Comparison of ENCODE assay signal across 8 cellular contexts in the genomic region with DNA sequence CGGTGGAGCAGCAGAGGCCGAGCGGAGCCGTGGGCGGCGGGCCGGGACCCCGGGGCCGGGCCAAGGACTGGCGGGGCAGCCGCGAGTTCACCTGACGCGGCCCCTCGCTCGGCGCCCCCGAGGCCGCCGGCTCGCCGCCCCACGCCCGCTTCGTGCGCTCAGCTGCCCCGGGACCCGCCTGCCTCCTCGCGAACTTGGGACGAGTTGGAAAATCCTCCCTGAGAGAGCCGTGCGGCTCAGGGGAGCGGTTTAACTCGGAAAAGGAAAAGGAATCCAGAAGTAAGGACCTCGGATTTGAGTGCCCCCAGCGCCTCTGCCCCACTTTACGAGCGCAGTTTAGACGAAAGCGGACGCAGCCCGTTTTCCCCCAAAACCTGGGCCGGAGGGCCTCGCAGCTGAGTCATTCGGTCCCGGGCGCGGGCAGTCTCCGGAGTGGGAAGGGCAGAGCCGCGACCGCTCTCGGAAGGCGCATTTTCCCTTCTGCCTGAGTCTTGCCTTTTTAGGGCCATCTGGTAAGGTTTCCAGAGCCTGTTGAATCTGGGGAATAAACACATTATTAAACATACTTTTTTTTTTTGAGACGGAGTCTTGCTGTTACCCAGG. TPM values are rescaled to one million over a fixed set of nuclear protein-coding genes. Genes with fewer than 3 reads are reported as not detected.
DNase-seq lines count a peak whose midpoint lies in the region; TF ChIP-seq lines count a peak whose summit lies in the region.

No MANE protein-coding gene starts in this region.

- H3K4me3 ChIP-seq in WI38 (ENCODE audit: low read depth, low read length) (peak overlapping the region; percentile 70), mammary epithelial cell (replicated peaks in 1 of 3; ENCODE audit: insufficient read depth in 1 of 3, low read depth in 2 of 3, low read length in 3 of 3) (peak overlapping the region; percentile 68 to 91 (median 81)), spleen (peak overlapping the region; percentile 46 to 77 (median 53))

- peak; percentile 1 for DNase-seq in NCI-H1105 treated with DMSO at 0.1 percent for 48 hours (lab: John Stamatoyannopoulos, UW)
- no peak for DNase-seq in NCI-H1105 (lab: John Stamatoyannopoulos, UW)
- peak in 56 of 76 experiments; percentile 2 to 69 (median 43) for DNase-seq in HUDEP-2 (lab: John Stamatoyannopoulos, UW; ENCODE audit: unreplicated experiment in 76 of 76)
- DNase-seq in mammary epithelial cell = peak; percentile 61
- DNase-seq in islet precursor cell = peak; percentile 76
- peak; percentile 94 for DNase-seq in spleen
- no peak for DNase-seq in NCI-H510A treated with DMSO at 0.1 percent for 48 hours (lab: John Stamatoyannopoulos, UW)

- peak overlapping the region; percentile 78 for H3K4me2 ChIP-seq in mammary epithelial cell (ENCODE audit: insufficient read depth, low read depth, low read length)

- dilution Hi-C loops in mammary epithelial cell (cut with HindIII; ENCODE audit: low sequenced_read_pairs) = loop anchor here (5.0 kb wide), 2 partner anchors 55 to 85 kb away; no protein-coding TSS in a partner anchor

- H3K27ac ChIP-seq in mammary epithelial cell (ENCODE audit: insufficient read depth, low read depth, low read length) = peak overlapping the region; percentile 98
- peak overlapping the region; percentile 96 to 100 (median 100) for H3K27ac ChIP-seq in spleen

- H3K36me3 ChIP-seq in mammary epithelial cell (ENCODE audit: insufficient read depth, low read length) = no peaks in the 10 kb centered on the region
- no peaks in the 10 kb centered on the region for H3K36me3 ChIP-seq in spleen

- H3K9ac ChIP-seq in mammary epithelial cell (ENCODE audit: insufficient read depth, low read length) = peak overlapping the region; percentile 97

- CTCF ChIA-PET in mammary epithelial cell (lab: Charles Lee; ENCODE audit: low non-redundant PET) = interaction anchor here (0.8 to 2.6 kb wide), 2 partner anchors 21 to 68 kb away, joined by 3 to 34 read pairs; no protein-coding TSS in a partner anchor

- intact Hi-C loops in mammary epithelial cell (cut with micrococcal nuclease) (loop anchor here (1.0 to 10.0 kb wide), 4 partner anchors 91 to 1650 kb away; a partner anchor contains a TSS), spleen (cut with DNase I; ENCODE audit: low total_unique reads) (no loop called here)

- peak overlapping the region; percentile 61 for H2AFZ ChIP-seq in mammary epithelial cell (ENCODE audit: low read depth, low read length)

- H3K79me2 ChIP-seq in mammary epithelial cell (ENCODE audit: insufficient read depth, low read length) = peaks cover 28% of the 10 kb centered on the region

- H4K20me1 ChIP-seq in mammary epithelial cell (ENCODE audit: insufficient read depth, low read length) = no peaks in the 10 kb centered on the region

- H3K27me3 ChIP-seq in mammary epithelial cell (ENCODE audit: insufficient read depth, low read length) = no peaks in the 10 kb centered on the region
- H3K27me3 ChIP-seq in spleen (replicated peaks in 1 of 7) = no peaks in the 10 kb centered on the region

- H3K4me1 ChIP-seq in mammary epithelial cell (ENCODE audit: insufficient read depth, low read length) (peaks cover 17% of the 10 kb centered on the region), spleen (peaks cover 0 to 58% (median 49%) of the 10 kb centered on the region in 6 donors)

- TF ChIP-seq POLR2A in spleen (IDR thresholded peaks at IDR 0.05) = peak in 1 of 3 donors; percentile 3

- WGBS in mammary epithelial cell (ENCODE audit: low coverage, missing lambda C conversion rate) = 2% methylated on average over 11 of the region's 56 CpGs
- WGBS in spleen, 5 donors = 0% methylated on average over 42 to 56 of the region's 56 CpGs

- BruUV-seq in mammary epithelial cell (replicated peaks; lab: Mats Ljungman, UMichigan) = TSS peak; percentile 75

- in situ Hi-C loops in mammary epithelial cell (cut with MboI; ENCODE audit: low sequenced_read_pairs in 2 of 2) = no loop called here

- TF ChIP-seq CTCF in WI38 (IDR thresholded peaks at IDR 0.05; ENCODE audit: low read depth, low read length) = no peak
- TF ChIP-seq CTCF in mammary epithelial cell (conservative IDR thresholded peaks at IDR 0.05 in 1 of 2, IDR thresholded peaks at IDR 0.05 in 1 of 2; ENCODE audit: extremely low read depth in 1 of 2, insufficient read depth in 1 of 2, low read depth in 1 of 2, low read length in 2 of 2) = no peak
- no peak for TF ChIP-seq CTCF in spleen (IDR thresholded peaks at IDR 0.05 in 8 of 11, conservative IDR thresholded peaks at IDR 0.05 in 3 of 11)

- H3K9me3 ChIP-seq in mammary epithelial cell (replicated peaks; ENCODE audit: insufficient read depth, low read length) (no peaks in the 10 kb centered on the region), spleen (no peaks in the 10 kb centered on the region)

RNA-seq across cellular contexts. Expression of a gene that starts 0.7 kb away (rescaled TPM):
- total RNA-seq in mammary epithelial cell = 10 to 100 TPM; 15.2 to 17.3 TPM
- polyA plus RNA-seq in mammary epithelial cell = 15.0 TPM
- not detected for polyA minus RNA-seq in mammary epithelial cell
- 10 to 100 TPM; 36.4 to 65.4 (median 44.1) TPM for total RNA-seq in spleen
- polyA plus RNA-seq in spleen = 10 to 100 TPM; 24.8 to 47.2 (median 32.6) TPM

RNA-seq across cellular contexts. Expression of a gene that starts 37.2 kb away (rescaled TPM):
- total RNA-seq in mammary epithelial cell = 10 to 100 TPM; 29.7 to 42.9 TPM
- polyA plus RNA-seq in mammary epithelial cell = 18.7 TPM
- polyA minus RNA-seq in mammary epithelial cell = 14.0 TPM
- 10 to 100 TPM; 20.1 to 37.5 (median 29.3) TPM for total RNA-seq in spleen
- polyA plus RNA-seq in spleen = 10 to 100 TPM in 1 of 3 donors, 1 to 10 TPM in 2; 7.8 to 12.9 (median 9.2) TPM

Comparison
In these comparisons a context has a peak if more than half of its experiments do, and no peak if none do; other contexts are left out.
1. DNase-seq: peak in NCI-H1105 treated with DMSO at 0.1 percent for 48 hours (single experiment), HUDEP-2 (56 of 76), mammary epithelial cell (single experiment), islet precursor cell (single experiment) and spleen (single experiment); none in NCI-H1105 (single experiment) and NCI-H510A treated with DMSO at 0.1 percent for 48 hours (single experiment).
2. Peak in every context shown above with its lines, with median percentiles within 50 percentile points of each other: H3K4me3 ChIP-seq.